8 cellular contexts compared by ENCODE assay signal in genomic region chr10:114623661-114624294, GRCh38. TPM values are rescaled to one million over a fixed set of nuclear protein-coding genes. Genes with fewer than 3 reads are reported as not detected.
A peak's percentile ranks its signal among the peaks of the same experiment; 100 is the strongest.
DNase-seq lines count a peak whose midpoint lies in the region; ATAC-seq and TF ChIP-seq lines count a peak whose summit lies in the region.

No MANE protein-coding gene starts in this region.

- intact Hi-C loops in Right ventricle myocardium superior (cut with DNase I) (loop anchor here (10.0 kb wide), 2 partner anchors 69 to 151 kb away; no protein-coding TSS in a partner anchor), Right ventricle myocardium inferior (cut with DNase I) (loop anchor here (10.0 kb wide), 1 partner anchor 149 kb away; no protein-coding TSS in a partner anchor), adrenal gland (cut with DNase I) (no loop called here)

- 23 to 37% (median 33%) methylated on average over 2 of the region's 2 CpGs for WGBS in adrenal gland, 4 donors

- ATAC-seq in Right ventricle myocardium superior (ENCODE audit: poor library complexity): peak; percentile 7
- no peak for ATAC-seq in Right ventricle myocardium inferior

- no peak overlapping the region for H3K4me3 ChIP-seq in adrenal gland

- H3K4me1 ChIP-seq in adrenal gland (replicated peaks in 1 of 2): peaks cover 38 to 68% of the 10 kb centered on the region in 2 donors

- H3K27me3 Mint-ChIP-seq in activated naive CD8-positive, alpha-beta T cell treated with anti-CD3 and anti-CD28 coated beads for 36 hours: no peaks in the 10 kb centered on the region

- TF ChIP-seq POLR2A in adrenal gland (IDR thresholded peaks at IDR 0.05): peak in 1 of 2 donors; percentile 56

- peak overlapping the region; percentile 57 to 90 (median 75) for H3K27ac ChIP-seq in adrenal gland

- TF ChIP-seq CTCF in adrenal gland (IDR thresholded peaks at IDR 0.05): peak in 4 of 6 experiments; percentile 19 to 41 (median 27)

- H3K27me3 ChIP-seq in adrenal gland: no peaks in the 10 kb centered on the region

- H3K36me3 Mint-ChIP-seq in activated naive CD8-positive, alpha-beta T cell treated with anti-CD3 and anti-CD28 coated beads for 36 hours: no peaks in the 10 kb centered on the region

- H3K4me1 Mint-ChIP-seq in activated naive CD8-positive, alpha-beta T cell treated with anti-CD3 and anti-CD28 coated beads for 36 hours: no peaks in the 10 kb centered on the region

- no peaks in the 10 kb centered on the region for H3K9me3 ChIP-seq in adrenal gland (replicated peaks in 1 of 3)

- H3K27ac Mint-ChIP-seq in activated naive CD8-positive, alpha-beta T cell treated with anti-CD3 and anti-CD28 coated beads for 36 hours: no peak overlapping the region

- peaks cover 6% of the 10 kb centered on the region for H3K9me3 Mint-ChIP-seq in activated naive CD8-positive, alpha-beta T cell treated with anti-CD3 and anti-CD28 coated beads for 36 hours

- no peak overlapping the region for H3K4me3 Mint-ChIP-seq in activated naive CD8-positive, alpha-beta T cell treated with anti-CD3 and anti-CD28 coated beads for 36 hours

- DNase-seq in Right ventricle myocardium superior (no peak), Right ventricle myocardium inferior (ENCODE audit: missing footprints) (no peak), adrenal gland (peak; percentile 41 to 81 (median 68)), iris pigment epithelial cell (ENCODE audit: low read depth) (peak; percentile 84), DMS79 treated with DMSO at 0.1 percent for 48 hours (lab: John Stamatoyannopoulos, UW) (no peak)
- DNase-seq in activated naive CD8-positive, alpha-beta T cell treated with anti-CD3 and anti-CD28 coated beads for 36 hours: no peak
- no peak for DNase-seq in activated CD4-positive, alpha-beta T cell treated with anti-CD3 and anti-CD28 coated beads, Interleukin-2, amount 50 U/mL, for 4 hours
- DNase-seq in activated CD4-positive, alpha-beta T cell treated with anti-CD3 and anti-CD28 coated beads, Interleukin-2, amount 50 U/mL, for 1 hour: no peak

- no peaks in the 10 kb centered on the region for H3K36me3 ChIP-seq in adrenal gland (replicated peaks in 1 of 2)

RNA-seq across cellular contexts. Expression of gene ABLIM1, which starts 34.3 kb away (rescaled TPM):
- total RNA-seq in Right ventricle myocardium superior: 772 TPM
- total RNA-seq in Right ventricle myocardium inferior: 730 TPM
- total RNA-seq in adrenal gland: 100 to 1,000 TPM in 7 of 8 donors, 10 to 100 TPM in 1; 75.0 to 430 (median 307) TPM
- 10 to 100 TPM; 42.9 to 74.5 (median 72.4) TPM for polyA plus RNA-seq in adrenal gland
- 100 to 1,000 TPM; 114 to 116 TPM for total RNA-seq in activated naive CD8-positive, alpha-beta T cell treated with anti-CD3 and anti-CD28 coated beads for 36 hours

Comparison
In these comparisons a context has a peak if more than half of its experiments do, and no peak if none do; other contexts are left out.
1. DNase-seq: peak in adrenal gland (7 of 7) and iris pigment epithelial cell (single experiment); none in Right ventricle myocardium superior (single experiment), Right ventricle myocardium inferior (single experiment), activated naive CD8-positive, alpha-beta T cell treated with anti-CD3 and anti-CD28 coated beads for 36 hours (single experiment), activated CD4-positive, alpha-beta T cell treated with anti-CD3 and anti-CD28 coated beads, Interleukin-2, amount 50 U/mL, for 4 hours (0 of 2), DMS79 treated with DMSO at 0.1 percent for 48 hours (single experiment) and activated CD4-positive, alpha-beta T cell treated with anti-CD3 and anti-CD28 coated beads, Interleukin-2, amount 50 U/mL, for 1 hour (single experiment).
2. intact Hi-C loops: an anchor here in Right ventricle myocardium superior (10.0 kb wide) and Right ventricle myocardium inferior (10.0 kb wide); none called in adrenal gland.